ENCODE assay signal across 8 cellular contexts in the genomic region with DNA sequence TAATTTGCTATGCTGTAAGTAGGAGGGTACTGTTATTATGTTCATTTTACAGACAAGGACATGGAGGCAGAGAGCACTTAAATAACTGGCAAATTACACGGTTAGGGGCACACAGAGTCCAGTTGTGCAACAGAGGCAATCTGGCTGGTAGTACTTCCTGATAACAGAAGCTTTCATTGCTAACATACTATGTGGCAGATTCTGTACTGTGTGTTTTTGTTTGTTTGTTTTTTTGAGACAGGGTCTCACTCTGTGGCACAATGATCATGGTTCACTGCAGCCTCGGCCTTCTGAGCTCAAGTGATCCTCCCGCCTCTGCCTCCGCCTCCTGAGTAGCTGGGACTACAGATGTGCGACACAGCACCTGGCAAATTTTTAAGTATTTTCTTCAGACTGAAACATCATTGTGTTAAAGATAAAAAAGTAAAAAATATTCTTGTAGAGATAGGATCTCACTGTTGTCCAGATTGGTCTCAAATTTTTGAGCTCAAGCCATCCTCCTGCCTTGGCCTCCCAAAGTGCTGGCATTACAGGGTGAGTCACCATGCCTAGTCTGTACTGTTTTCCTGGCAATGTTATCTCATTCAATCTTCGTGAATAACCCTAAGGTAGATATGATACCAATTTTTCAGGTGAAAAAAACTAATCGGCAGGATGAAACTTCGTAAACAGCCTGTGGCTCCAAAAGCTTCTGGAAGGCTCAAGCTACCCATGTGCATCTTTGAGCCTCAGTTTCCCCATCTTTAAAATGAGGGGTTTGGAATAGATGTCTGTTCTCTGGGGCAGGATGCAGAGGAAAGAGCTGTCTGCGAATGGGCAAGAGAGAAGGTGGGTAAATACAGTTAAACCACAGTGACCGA. TPM values are rescaled to one million over a fixed set of nuclear protein-coding genes. Genes with fewer than 3 reads are reported as not detected.
DNase-seq lines count a peak whose midpoint lies in the region; ATAC-seq and TF ChIP-seq lines count a peak whose summit lies in the region.

No MANE protein-coding gene starts in this region.

- in situ Hi-C loops in astrocyte of the spinal cord (cut with HindIII; ENCODE audit: low sequenced_read_pairs), result no loop called here

- no peak for ATAC-seq in GM21367 (IDR thresholded peaks at IDR 0.05; ENCODE audit: unreplicated experiment)
- ATAC-seq in HG03280 (IDR thresholded peaks at IDR 0.05; ENCODE audit: unreplicated experiment), result no peak

- H3K9me3 ChIP-seq in Karpas-422 (ENCODE audit: low read length), result no peaks in the 10 kb centered on the region
- no peaks in the 10 kb centered on the region for H3K9me3 ChIP-seq in mesenchymal stem cell (ENCODE audit: control insufficient read depth, low read length)

- H2BK120ac ChIP-seq in mesenchymal stem cell (ENCODE audit: low read depth, low read length), result peak overlapping the region; percentile 54

- TF ChIP-seq CTCF in AG09309 (IDR thresholded peaks at IDR 0.05; ENCODE audit: control insufficient read depth, insufficient read depth, low read depth, low read length, missing control alignments) (no peak), astrocyte of the spinal cord (IDR thresholded peaks at IDR 0.05; ENCODE audit: low read depth, low read length) (no peak)

- H3K36me3 ChIP-seq in Karpas-422 (ENCODE audit: insufficient read depth, low read length) (no peaks in the 10 kb centered on the region), mesenchymal stem cell (ENCODE audit: control insufficient read depth in 1 of 2, insufficient read depth in 2 of 2, low read depth in 1 of 2, low read length in 2 of 2) (no peaks in the 10 kb centered on the region)

- H3K4ac ChIP-seq in mesenchymal stem cell (ENCODE audit: low read depth in 1 of 2, low read length in 2 of 2), result peak overlapping the region; percentile 84 to 97

- peaks cover 12% of the 10 kb centered on the region for H3K79me1 ChIP-seq in mesenchymal stem cell (replicated peaks; ENCODE audit: low read length, poor library complexity, severe bottlenecking)

- no peak overlapping the region for H2BK12ac ChIP-seq in mesenchymal stem cell (ENCODE audit: low read length in 2 of 2)

- H3K4me1 ChIP-seq in Karpas-422 (ENCODE audit: low read length) (peaks cover 16% of the 10 kb centered on the region), mesenchymal stem cell (ENCODE audit: control insufficient read depth, insufficient read depth, low read depth, low read length) (peaks cover 3% of the 10 kb centered on the region)

- H3K79me2 ChIP-seq in Karpas-422 (ENCODE audit: low read length), result peaks cover 37% of the 10 kb centered on the region

- H3K9me2 ChIP-seq in Karpas-422 (replicated peaks; ENCODE audit: insufficient read depth, low read length), result no peaks in the 10 kb centered on the region

- H2AK5ac ChIP-seq in mesenchymal stem cell (ENCODE audit: low read length, severe bottlenecking), result peak overlapping the region; percentile 31

- no peaks in the 10 kb centered on the region for H4K20me1 ChIP-seq in Karpas-422 (ENCODE audit: insufficient read depth, low read depth, low read length)

- 79% methylated on average over 9 of the region's 10 CpGs for WGBS in mesenchymal stem cell

- H2AFZ ChIP-seq in Karpas-422 (ENCODE audit: low read length) (peak overlapping the region; percentile 85), mesenchymal stem cell (ENCODE audit: low read depth, low read length) (no peak overlapping the region)

- H2BK15ac ChIP-seq in mesenchymal stem cell (ENCODE audit: low read depth, poor library complexity, severe bottlenecking), result no peak overlapping the region

- H3K4me2 ChIP-seq in Karpas-422 (ENCODE audit: low read depth, low read length, poor library complexity, severe bottlenecking) (peak overlapping the region; percentile 75), mesenchymal stem cell (ENCODE audit: low read length, poor library complexity, severe bottlenecking) (peak overlapping the region; percentile 87)

- H3K4me3 ChIP-seq in AG09309 (ENCODE audit: control insufficient read depth, low read depth, low read length) (peak overlapping the region; percentile 60), Karpas-422 (ENCODE audit: low read length) (peak overlapping the region; percentile 95), astrocyte of the spinal cord (ENCODE audit: low read depth, low read length) (peak overlapping the region; percentile 59), mesenchymal stem cell (ENCODE audit: insufficient read depth in 1 of 2, low read depth in 1 of 2, low read length in 2 of 2) (peak overlapping the region; percentile 62 to 90)

- H3K23ac ChIP-seq in mesenchymal stem cell (ENCODE audit: low read length in 2 of 2), result no peak overlapping the region

- H4K91ac ChIP-seq in mesenchymal stem cell (ENCODE audit: low read length), result peak overlapping the region; percentile 57

- peak overlapping the region; percentile 81 for H3K9ac ChIP-seq in Karpas-422 (ENCODE audit: low read length)
- H3K9ac ChIP-seq in mesenchymal stem cell (ENCODE audit: low read length), result peak overlapping the region; percentile 94

- peak overlapping the region; percentile 85 to 94 for H3K18ac ChIP-seq in mesenchymal stem cell (ENCODE audit: low read depth in 1 of 2, low read length in 2 of 2)

- no peaks in the 10 kb centered on the region for H3K27me3 ChIP-seq in Karpas-422 (ENCODE audit: low read length)
- no peaks in the 10 kb centered on the region for H3K27me3 ChIP-seq in mesenchymal stem cell (ENCODE audit: control insufficient read depth in 1 of 2, insufficient read depth in 1 of 2, low read length in 2 of 2)

- H3K27ac ChIP-seq in Karpas-422 (ENCODE audit: low read length) (peak overlapping the region; percentile 50), mesenchymal stem cell (ENCODE audit: low read length, poor library complexity, severe bottlenecking) (peak overlapping the region; percentile 64)

- no peak overlapping the region for H2BK5ac ChIP-seq in mesenchymal stem cell (ENCODE audit: low read depth, low read length, poor library complexity, severe bottlenecking)

- DNase-seq in AG09309 (ENCODE audit: low read depth), result no peak
- DNase-seq in Karpas-422, result no peak
- no peak for DNase-seq in astrocyte of the spinal cord (ENCODE audit: low read depth, low spot score)
- DNase-seq in mesenchymal stem cell, result no peak
- no peak for DNase-seq in NCI-H2171 (lab: John Stamatoyannopoulos, UW)
- DNase-seq in DMS153 treated with DMSO at 0.1 percent for 48 hours (lab: John Stamatoyannopoulos, UW; ENCODE audit: unreplicated experiment), result no peak

- peak overlapping the region; percentile 97 for H4K8ac ChIP-seq in mesenchymal stem cell (ENCODE audit: low read length)

- peak overlapping the region in 1 of 2 experiments; percentile 4 for H3K14ac ChIP-seq in mesenchymal stem cell (ENCODE audit: low read length in 2 of 2)

RNA-seq across cellular contexts. Expression of a gene that starts 0.9 kb away (rescaled TPM):
- 64.3 and 87.9 TPM in 2 replicates for total RNA-seq in Karpas-422 (2014; rRNA removed; shearing (Covaris generic); ENCODE audit: low replicate concordance)
- polyA plus RNA-seq in mesenchymal stem cell (2013, experiment 1 of 2), result 188 TPM
- polyA plus RNA-seq in mesenchymal stem cell (2013, experiment 2 of 2), result 188 TPM
